In the genomic region with DNA sequence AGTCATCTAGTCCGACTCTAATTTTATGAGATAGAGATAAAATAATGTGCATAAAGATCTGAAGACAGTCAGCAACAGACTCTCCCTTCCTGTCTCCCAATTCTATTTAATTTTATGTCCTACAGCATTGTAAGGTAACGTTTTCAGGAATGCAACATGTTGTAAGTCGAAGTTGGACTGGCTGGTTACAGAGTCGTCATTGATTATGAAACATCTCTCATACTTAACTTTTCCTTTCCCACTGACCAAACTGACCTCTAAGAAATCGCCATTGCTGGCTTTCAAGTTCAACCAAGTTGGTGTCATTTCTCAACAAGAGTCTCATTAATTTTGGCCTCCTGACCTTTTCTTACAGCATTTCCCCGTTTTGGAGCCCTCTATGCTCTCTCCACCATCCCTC, we compare ENCODE assay signal across 2 cellular contexts.
TF ChIP-seq lines count a peak whose summit lies in the region.

No MANE protein-coding gene starts in this region.

TF ChIP-seq in H1, 55 proteins besides CTCF, POLR2A, EP300 and RAD21:
- TF ChIP-seq, protein P1, sequence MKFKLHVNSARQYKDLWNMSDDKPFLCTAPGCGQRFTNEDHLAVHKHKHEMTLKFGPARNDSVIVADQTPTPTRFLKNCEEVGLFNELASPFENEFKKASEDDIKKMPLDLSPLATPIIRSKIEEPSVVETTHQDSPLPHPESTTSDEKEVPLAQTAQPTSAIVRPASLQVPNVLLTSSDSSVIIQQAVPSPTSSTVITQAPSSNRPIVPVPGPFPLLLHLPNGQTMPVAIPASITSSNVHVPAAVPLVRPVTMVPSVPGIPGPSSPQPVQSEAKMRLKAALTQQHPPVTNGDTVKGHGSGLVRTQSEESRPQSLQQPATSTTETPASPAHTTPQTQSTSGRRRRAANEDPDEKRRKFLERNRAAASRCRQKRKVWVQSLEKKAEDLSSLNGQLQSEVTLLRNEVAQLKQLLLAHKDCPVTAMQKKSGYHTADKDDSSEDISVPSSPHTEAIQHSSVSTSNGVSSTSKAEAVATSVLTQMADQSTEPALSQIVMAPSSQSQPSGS (IDR thresholded peaks at IDR 0.05; ENCODE audit: low read length) = no peak

TF ChIP-seq in HepG2, 621 proteins besides CTCF, POLR2A, EP300 and RAD21:
- TF ChIP-seq, protein P2, sequence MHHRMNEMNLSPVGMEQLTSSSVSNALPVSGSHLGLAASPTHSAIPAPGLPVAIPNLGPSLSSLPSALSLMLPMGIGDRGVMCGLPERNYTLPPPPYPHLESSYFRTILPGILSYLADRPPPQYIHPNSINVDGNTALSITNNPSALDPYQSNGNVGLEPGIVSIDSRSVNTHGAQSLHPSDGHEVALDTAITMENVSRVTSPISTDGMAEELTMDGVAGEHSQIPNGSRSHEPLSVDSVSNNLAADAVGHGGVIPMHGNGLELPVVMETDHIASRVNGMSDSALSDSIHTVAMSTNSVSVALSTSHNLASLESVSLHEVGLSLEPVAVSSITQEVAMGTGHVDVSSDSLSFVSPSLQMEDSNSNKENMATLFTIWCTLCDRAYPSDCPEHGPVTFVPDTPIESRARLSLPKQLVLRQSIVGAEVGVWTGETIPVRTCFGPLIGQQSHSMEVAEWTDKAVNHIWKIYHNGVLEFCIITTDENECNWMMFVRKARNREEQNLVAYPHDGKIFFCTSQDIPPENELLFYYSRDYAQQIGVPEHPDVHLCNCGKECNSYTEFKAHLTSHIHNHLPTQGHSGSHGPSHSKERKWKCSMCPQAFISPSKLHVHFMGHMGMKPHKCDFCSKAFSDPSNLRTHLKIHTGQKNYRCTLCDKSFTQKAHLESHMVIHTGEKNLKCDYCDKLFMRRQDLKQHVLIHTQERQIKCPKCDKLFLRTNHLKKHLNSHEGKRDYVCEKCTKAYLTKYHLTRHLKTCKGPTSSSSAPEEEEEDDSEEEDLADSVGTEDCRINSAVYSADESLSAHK (CRISPR knock-in tag; IDR thresholded peaks at IDR 0.05; ENCODE audit: borderline replicate concordance) = no peak
- TF ChIP-seq, protein P3, sequence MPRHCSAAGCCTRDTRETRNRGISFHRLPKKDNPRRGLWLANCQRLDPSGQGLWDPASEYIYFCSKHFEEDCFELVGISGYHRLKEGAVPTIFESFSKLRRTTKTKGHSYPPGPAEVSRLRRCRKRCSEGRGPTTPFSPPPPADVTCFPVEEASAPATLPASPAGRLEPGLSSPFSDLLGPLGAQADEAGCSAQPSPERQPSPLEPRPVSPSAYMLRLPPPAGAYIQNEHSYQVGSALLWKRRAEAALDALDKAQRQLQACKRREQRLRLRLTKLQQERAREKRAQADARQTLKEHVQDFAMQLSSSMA (CRISPR knock-in tag; IDR thresholded peaks at IDR 0.05) = no peak
- TF ChIP-seq ZNF326 (CRISPR knock-in tag; IDR thresholded peaks at IDR 0.05; ENCODE audit: borderline replicate concordance) (no peak), ZEB1 (IDR thresholded peaks at IDR 0.05; ENCODE audit: insufficient replicate concordance, low read depth) (no peak), ZNF747 (CRISPR knock-in tag; IDR thresholded peaks at IDR 0.05; ENCODE audit: borderline replicate concordance) (no peak), ZBTB3 (CRISPR knock-in tag; IDR thresholded peaks at IDR 0.05; ENCODE audit: borderline replicate concordance, low read depth) (no peak), ZSCAN31 (CRISPR knock-in tag; IDR thresholded peaks at IDR 0.05; ENCODE audit: low read depth) (no peak), LCORL (IDR thresholded peaks at IDR 0.05) (no peak), LCORL (CRISPR knock-in tag; IDR thresholded peaks at IDR 0.05) (no peak)
- TF ChIP-seq, protein P4, sequence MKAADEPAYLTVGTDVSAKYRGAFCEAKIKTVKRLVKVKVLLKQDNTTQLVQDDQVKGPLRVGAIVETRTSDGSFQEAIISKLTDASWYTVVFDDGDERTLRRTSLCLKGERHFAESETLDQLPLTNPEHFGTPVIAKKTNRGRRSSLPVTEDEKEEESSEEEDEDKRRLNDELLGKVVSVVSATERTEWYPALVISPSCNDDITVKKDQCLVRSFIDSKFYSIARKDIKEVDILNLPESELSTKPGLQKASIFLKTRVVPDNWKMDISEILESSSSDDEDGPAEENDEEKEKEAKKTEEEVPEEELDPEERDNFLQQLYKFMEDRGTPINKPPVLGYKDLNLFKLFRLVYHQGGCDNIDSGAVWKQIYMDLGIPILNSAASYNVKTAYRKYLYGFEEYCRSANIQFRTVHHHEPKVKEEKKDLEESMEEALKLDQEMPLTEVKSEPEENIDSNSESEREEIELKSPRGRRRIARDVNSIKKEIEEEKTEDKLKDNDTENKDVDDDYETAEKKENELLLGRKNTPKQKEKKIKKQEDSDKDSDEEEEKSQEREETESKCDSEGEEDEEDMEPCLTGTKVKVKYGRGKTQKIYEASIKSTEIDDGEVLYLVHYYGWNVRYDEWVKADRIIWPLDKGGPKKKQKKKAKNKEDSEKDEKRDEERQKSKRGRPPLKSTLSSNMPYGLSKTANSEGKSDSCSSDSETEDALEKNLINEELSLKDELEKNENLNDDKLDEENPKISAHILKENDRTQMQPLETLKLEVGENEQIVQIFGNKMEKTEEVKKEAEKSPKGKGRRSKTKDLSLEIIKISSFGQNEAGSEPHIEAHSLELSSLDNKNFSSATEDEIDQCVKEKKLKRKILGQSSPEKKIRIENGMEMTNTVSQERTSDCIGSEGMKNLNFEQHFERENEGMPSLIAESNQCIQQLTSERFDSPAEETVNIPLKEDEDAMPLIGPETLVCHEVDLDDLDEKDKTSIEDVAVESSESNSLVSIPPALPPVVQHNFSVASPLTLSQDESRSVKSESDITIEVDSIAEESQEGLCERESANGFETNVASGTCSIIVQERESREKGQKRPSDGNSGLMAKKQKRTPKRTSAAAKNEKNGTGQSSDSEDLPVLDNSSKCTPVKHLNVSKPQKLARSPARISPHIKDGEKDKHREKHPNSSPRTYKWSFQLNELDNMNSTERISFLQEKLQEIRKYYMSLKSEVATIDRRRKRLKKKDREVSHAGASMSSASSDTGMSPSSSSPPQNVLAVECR (CRISPR knock-in tag; IDR thresholded peaks at IDR 0.05; ENCODE audit: borderline replicate concordance) = no peak
